In genomic region chr4:151719935-151720334, GRCh38 we compare ENCODE assay signal across 16 cellular contexts. TPM values are rescaled to one million over a fixed set of nuclear protein-coding genes. Genes with fewer than 3 reads are reported as not detected.
DNase-seq lines count a peak whose midpoint lies in the region; ATAC-seq and TF ChIP-seq lines count a peak whose summit lies in the region.
"Had no signal": no experiment of that assay in that cellular context is flagged by ENCODE, and none has a peak within 500 bp of the region (broad histone marks: within the 10 kb centered on the region; RNA-seq: fewer than 3 reads in every experiment).

No MANE protein-coding gene starts in this region.

- H3K9me3 Mint-ChIP-seq in glutamatergic neuron (ENCODE audit: unreplicated experiment): peaks cover 9% of the 10 kb centered on the region

- TF ChIP-seq CTCF in glutamatergic neuron (IDR thresholded peaks at IDR 0.05; ENCODE audit: partially characterized antibody, unreplicated experiment) (no peak), right atrium auricular region (IDR thresholded peaks at IDR 0.05) (no peak), smooth muscle cell (IDR thresholded peaks at IDR 0.05; ENCODE audit: borderline replicate concordance, insufficient read depth, poor library complexity, severe bottlenecking) (no peak)

- ATAC-seq in HG03159 (IDR thresholded peaks at IDR 0.05; ENCODE audit: unreplicated experiment): no peak

- H3K36me3 ChIP-seq in right atrium auricular region (no peaks in the 10 kb centered on the region), smooth muscle cell (ENCODE audit: low read depth) (no peaks in the 10 kb centered on the region)

- H2AFZ ChIP-seq in smooth muscle cell (ENCODE audit: low read depth): no peak overlapping the region

- peaks cover 64% of the 10 kb centered on the region for H3K4me1 Mint-ChIP-seq in glutamatergic neuron (ENCODE audit: low read depth, unreplicated experiment)

- WGBS in smooth muscle cell (ENCODE audit: low lambda C conversion rate): 96% methylated on average over 8 of the region's 8 CpGs

- H3F3A ChIP-seq in smooth muscle cell (ENCODE audit: low read depth): no peaks in the 10 kb centered on the region

- H3K27ac ChIP-seq in angular gyrus (ENCODE audit: low read depth, low read length): peak overlapping the region; percentile 54
- peak overlapping the region; percentile 68 to 79 for H3K27ac ChIP-seq in right atrium auricular region
- peak overlapping the region; percentile 68 for H3K27ac ChIP-seq in smooth muscle cell (ENCODE audit: low read depth)
- H3K27ac ChIP-seq: HL-60, KMS-11 had no signal

- H3K27ac Mint-ChIP-seq in glutamatergic neuron (ENCODE audit: unreplicated experiment): peak overlapping the region; percentile 96

- no peaks in the 10 kb centered on the region for H3K36me3 Mint-ChIP-seq in glutamatergic neuron (ENCODE audit: unreplicated experiment)

- peaks cover 7% of the 10 kb centered on the region for H3K27me3 Mint-ChIP-seq in glutamatergic neuron (ENCODE audit: unreplicated experiment)

- no peak overlapping the region for H3K4me3 ChIP-seq in right atrium auricular region
- H3K4me3 ChIP-seq in smooth muscle cell: no peak overlapping the region

- no peaks in the 10 kb centered on the region for H3K9me3 ChIP-seq in right atrium auricular region
- H3K9me3 ChIP-seq in smooth muscle cell (replicated peaks; ENCODE audit: low read depth): no peaks in the 10 kb centered on the region

- no peaks in the 10 kb centered on the region for H3K27me3 ChIP-seq in right atrium auricular region
- H3K27me3 ChIP-seq in smooth muscle cell (ENCODE audit: low read depth): no peaks in the 10 kb centered on the region

- H3K4me1 ChIP-seq in right atrium auricular region: peaks cover 0 to 13% of the 10 kb centered on the region in 2 donors
- H3K4me1 ChIP-seq in smooth muscle cell (ENCODE audit: low read depth): peaks cover 7% of the 10 kb centered on the region

- H3K4me3 Mint-ChIP-seq in glutamatergic neuron (ENCODE audit: unreplicated experiment): peak overlapping the region; percentile 18

- no peak overlapping the region for H3K4me2 ChIP-seq in smooth muscle cell
- H3K4me2 ChIP-seq: KMS-11 had no signal

- DNase-seq in glutamatergic neuron (no peak), right atrium auricular region (ENCODE audit: low spot score) (no peak), smooth muscle cell (lab: John Stamatoyannopoulos, UW; ENCODE audit: unreplicated experiment) (no peak), NCI-H524 treated with DMSO at 0.1 percent for 48 hours (lab: John Stamatoyannopoulos, UW) (no peak), COLO829 (ENCODE audit: low spot score) (no peak)
- DNase-seq: C1 segment of cervical spinal cord, DMS79 treated with DMSO at 0.1 percent for 48 hours, MV-4-11, NCI-H1417 treated with DMSO at 0.1 percent for 48 hours, NCI-H187 treated with DMSO at 0.1 percent for 48 hours, NCI-H226, NCI-H524 had no signal

- no peaks in the 10 kb centered on the region for H4K20me1 ChIP-seq in smooth muscle cell (ENCODE audit: low read depth)

- no peaks in the 10 kb centered on the region for H3K79me2 ChIP-seq in smooth muscle cell (ENCODE audit: low read depth)

- no peak overlapping the region for H3K9ac ChIP-seq in smooth muscle cell (ENCODE audit: low read depth)
- H3K9ac ChIP-seq: KMS-11 had no signal

RNA-seq across cellular contexts. Expression of gene GATB, which starts 40.9 kb away (rescaled TPM):
- 24.5 TPM for total RNA-seq in glutamatergic neuron (ENCODE audit: unreplicated experiment)
- 100 to 1,000 TPM in 1 of 2 donors, 10 to 100 TPM in 1; 28.1 to 131 TPM for total RNA-seq in right atrium auricular region
- total RNA-seq in smooth muscle cell: 17.6 and 19.8 TPM in 2 replicates
- 15.7 and 19.4 TPM in 2 replicates for polyA plus RNA-seq in smooth muscle cell
